In the genomic region with DNA sequence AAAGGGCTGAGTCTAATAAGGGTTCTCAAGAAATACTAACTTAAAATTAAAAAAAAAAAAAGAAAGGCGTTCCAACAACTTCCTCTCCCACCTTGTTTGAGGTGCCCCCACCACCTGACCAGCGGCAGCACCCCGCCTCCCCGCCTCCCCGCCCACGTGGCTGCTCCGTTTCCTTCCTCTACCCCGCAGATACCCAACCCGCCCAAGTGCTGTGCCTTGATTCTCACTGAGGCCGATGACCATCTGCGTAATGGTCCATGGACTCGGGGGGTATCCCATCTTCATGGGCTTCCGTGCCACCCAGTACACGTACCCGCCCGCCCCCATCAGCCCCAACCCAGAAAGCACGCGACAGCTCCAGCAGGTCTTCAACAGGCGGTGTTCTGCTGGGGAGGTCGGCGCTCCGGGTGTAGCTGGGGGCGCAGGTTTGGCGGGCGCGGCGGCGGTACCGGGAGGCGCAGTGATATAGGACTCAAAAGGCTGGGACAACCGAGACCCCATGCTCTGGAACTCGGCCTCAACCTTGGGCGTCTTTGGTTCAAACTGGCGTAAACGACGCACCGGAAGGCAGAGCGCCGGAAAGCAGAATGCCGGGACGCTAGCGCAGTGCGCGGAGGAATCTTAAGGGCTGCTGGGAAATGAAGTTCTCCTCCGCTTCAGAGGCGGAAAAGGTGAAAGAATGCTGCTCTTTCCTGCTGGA, we compare ENCODE assay signal across 8 cellular contexts. TPM values are rescaled to one million over a fixed set of nuclear protein-coding genes. Genes with fewer than 3 reads are reported as not detected.
DNase-seq lines count a peak whose midpoint lies in the region; ATAC-seq, FAIRE-seq and TF ChIP-seq lines count a peak whose summit lies in the region.

A gene with protein sequence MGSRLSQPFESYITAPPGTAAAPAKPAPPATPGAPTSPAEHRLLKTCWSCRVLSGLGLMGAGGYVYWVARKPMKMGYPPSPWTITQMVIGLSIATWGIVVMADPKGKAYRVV (minus strand): TSS at position 545 of the 700 bp plus-strand sequence. CDS start 44 bp downstream, at position 501.

- ATAC-seq in GM19025 (IDR thresholded peaks at IDR 0.05; ENCODE audit: low read depth, unreplicated experiment) (peak; percentile 90), HG03354 (IDR thresholded peaks at IDR 0.05; ENCODE audit: poor library complexity, severe bottlenecking, unreplicated experiment) (peak; percentile 93), HepG2 (peak; percentile 98)

- peak within 1 kb of the TSS; percentile 93 for H2AFZ ChIP-seq in HepG2 (ENCODE audit: low read length)

- intact Hi-C loops in HepG2 (cut with micrococcal nuclease; ENCODE audit: unreplicated experiment): no loop called here

- peak within 1 kb of the TSS; percentile 77 for H3K4me2 ChIP-seq in HepG2 (ENCODE audit: low read depth, low read length)

- TF ChIP-seq EP300 in HepG2 (IDR thresholded peaks at IDR 0.05; ENCODE audit: low read depth in 2 of 2, low read length in 2 of 2) (no peak), HepG2 (CRISPR knock-in tag; IDR thresholded peaks at IDR 0.05; ENCODE audit: borderline replicate concordance) (no peak)

- peaks cover 18% of the 10 kb centered on the region for H3K4me1 ChIP-seq in HepG2 (ENCODE audit: insufficient read depth, low read length)

- in situ Hi-C loops in HepG2 (cut with HindIII; ENCODE audit: extremely low pct_ligation_motif_present, low pct_unique_long_range_greater_than_20kb): no loop called here

- POLR2A ChIA-PET in HepG2 (lab: Yijun Ruan, JAX): no interaction called here

- H3K36me3 ChIP-seq in HepG2 (replicated peaks in 1 of 2; ENCODE audit: control insufficient read depth in 1 of 2, insufficient read depth in 2 of 2, low read length in 2 of 2): peaks cover 0 to 7% of the 10 kb centered on the region in 2 experiments; a peak in 3 of 5 replicates

- 1% methylated on average over 38 of the region's 46 CpGs for WGBS in HepG2 (ENCODE audit: low lambda C conversion rate)

- peak; percentile 74 to 84 for TF ChIP-seq POLR2A in HepG2 (IDR thresholded peaks at IDR 0.05; ENCODE audit: insufficient read depth in 1 of 2, low read depth in 2 of 2, low read length in 2 of 2)

- H3K79me2 ChIP-seq in HepG2 (ENCODE audit: insufficient read depth, low read length): peaks cover 10% of the 10 kb centered on the region

- CTCF ChIA-PET in HepG2 (lab: Yijun Ruan, JAX; ENCODE audit: low intra/inter-chr PET ratio, low total read pairs): no interaction called here

- no peak for TF ChIP-seq CTCF in HepG2 (CRISPR knock-in tag; IDR thresholded peaks at IDR 0.05)

- H3K27me3 ChIP-seq in HepG2 (ENCODE audit: control insufficient read depth in 1 of 2, insufficient read depth in 2 of 2, low read length in 2 of 2): no peaks in the 10 kb centered on the region

- TF ChIP-seq RAD21 in HepG2 (CRISPR knock-in tag; IDR thresholded peaks at IDR 0.05): no peak

- BruUV-seq in HepG2 (replicated peaks; lab: Mats Ljungman, UMichigan): no TSS peak

- no peaks in the 10 kb centered on the region for H4K20me1 ChIP-seq in HepG2 (ENCODE audit: insufficient read depth, low read length)

- H3K9ac ChIP-seq in HepG2 (ENCODE audit: insufficient read depth, low read depth, low read length): peak within 1 kb of the TSS; percentile 73

- FAIRE-seq in HepG2 (lab: Jason Lieb, UNC): peak; percentile 77

- H3K4me3 ChIP-seq in HepG2 (replicated peaks in 1 of 3; ENCODE audit: insufficient read depth in 1 of 3, low read depth in 2 of 3, low read length in 3 of 3): peak within 1 kb of the TSS; percentile 85 to 86 (median 86)

- H3K27ac ChIP-seq in HepG2 (ENCODE audit: extremely low read length, insufficient read depth, low read length): peak within 1 kb of the TSS; percentile 60

- DNase-seq in AML-193 (lab: John Stamatoyannopoulos, UW) (peak; percentile 59 to 66), NCI-H510A (lab: John Stamatoyannopoulos, UW) (peak; percentile 44), dermis blood vessel endothelial cell (peak; percentile 89), HepG2 (ENCODE audit: low spot score) (peak; percentile 77)
- peak; percentile 68 for DNase-seq in activated CD4-positive, alpha-beta T cell treated with anti-CD3 and anti-CD28 coated beads, Interleukin-2, amount 50 U/mL, for 1 hour
- peak; percentile 76 for DNase-seq in stimulated activated CD4-positive, alpha-beta T cell treated with anti-CD3 and anti-CD28 coated beads, Interleukin-4, amount 100 ng/mL, for 1 hour

- no peaks in the 10 kb centered on the region for H3K9me3 ChIP-seq in HepG2 (ENCODE audit: low read length)

TF ChIP-seq in HepG2, 621 proteins besides CTCF, POLR2A, EP300 and RAD21 (continues in another document):
- TF ChIP-seq TEAD2 (CRISPR knock-in tag; IDR thresholded peaks at IDR 0.05) (no peak), ZNF232 (CRISPR knock-in tag; IDR thresholded peaks at IDR 0.05; ENCODE audit: borderline replicate concordance) (no peak), SIX1 (CRISPR knock-in tag; IDR thresholded peaks at IDR 0.05; ENCODE audit: borderline replicate concordance) (no peak), ZNF136 (CRISPR knock-in tag; IDR thresholded peaks at IDR 0.05; ENCODE audit: low read depth) (no peak), MTF1 (CRISPR knock-in tag; IDR thresholded peaks at IDR 0.05) (no peak), CHD2 (IDR thresholded peaks at IDR 0.05; ENCODE audit: low read depth, low read length) (peak; percentile 57; the same call in 1 of the 2 replicates), KDM1A (CRISPR knock-in tag; IDR thresholded peaks at IDR 0.05) (no peak), ZSCAN21 (CRISPR knock-in tag; IDR thresholded peaks at IDR 0.05; ENCODE audit: borderline replicate concordance) (no peak), ZMYM4 (CRISPR knock-in tag; IDR thresholded peaks at IDR 0.05) (peak; percentile 47; the same call in 1 of the 2 replicates), ZNF34 (CRISPR knock-in tag; IDR thresholded peaks at IDR 0.05; ENCODE audit: borderline replicate concordance) (peak; percentile 82; the same call in 1 of the 2 replicates), ZNF3 (CRISPR knock-in tag; IDR thresholded peaks at IDR 0.05) (no peak), ZNF713 (CRISPR knock-in tag; IDR thresholded peaks at IDR 0.05) (no peak), ZBTB21 (CRISPR knock-in tag; IDR thresholded peaks at IDR 0.05) (no peak), ZNF329 (CRISPR knock-in tag; IDR thresholded peaks at IDR 0.05; ENCODE audit: low read depth) (no peak), TCF7 (IDR thresholded peaks at IDR 0.05; ENCODE audit: low read depth) (no peak), ARID2 (CRISPR knock-in tag; IDR thresholded peaks at IDR 0.05; ENCODE audit: borderline replicate concordance) (no peak), PHF8 (CRISPR knock-in tag; IDR thresholded peaks at IDR 0.05) (peak; percentile 90)
- TF ChIP-seq, protein P1, sequence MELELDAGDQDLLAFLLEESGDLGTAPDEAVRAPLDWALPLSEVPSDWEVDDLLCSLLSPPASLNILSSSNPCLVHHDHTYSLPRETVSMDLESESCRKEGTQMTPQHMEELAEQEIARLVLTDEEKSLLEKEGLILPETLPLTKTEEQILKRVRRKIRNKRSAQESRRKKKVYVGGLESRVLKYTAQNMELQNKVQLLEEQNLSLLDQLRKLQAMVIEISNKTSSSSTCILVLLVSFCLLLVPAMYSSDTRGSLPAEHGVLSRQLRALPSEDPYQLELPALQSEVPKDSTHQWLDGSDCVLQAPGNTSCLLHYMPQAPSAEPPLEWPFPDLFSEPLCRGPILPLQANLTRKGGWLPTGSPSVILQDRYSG (CRISPR knock-in tag; IDR thresholded peaks at IDR 0.05): no peak
- TF ChIP-seq, protein P2, sequence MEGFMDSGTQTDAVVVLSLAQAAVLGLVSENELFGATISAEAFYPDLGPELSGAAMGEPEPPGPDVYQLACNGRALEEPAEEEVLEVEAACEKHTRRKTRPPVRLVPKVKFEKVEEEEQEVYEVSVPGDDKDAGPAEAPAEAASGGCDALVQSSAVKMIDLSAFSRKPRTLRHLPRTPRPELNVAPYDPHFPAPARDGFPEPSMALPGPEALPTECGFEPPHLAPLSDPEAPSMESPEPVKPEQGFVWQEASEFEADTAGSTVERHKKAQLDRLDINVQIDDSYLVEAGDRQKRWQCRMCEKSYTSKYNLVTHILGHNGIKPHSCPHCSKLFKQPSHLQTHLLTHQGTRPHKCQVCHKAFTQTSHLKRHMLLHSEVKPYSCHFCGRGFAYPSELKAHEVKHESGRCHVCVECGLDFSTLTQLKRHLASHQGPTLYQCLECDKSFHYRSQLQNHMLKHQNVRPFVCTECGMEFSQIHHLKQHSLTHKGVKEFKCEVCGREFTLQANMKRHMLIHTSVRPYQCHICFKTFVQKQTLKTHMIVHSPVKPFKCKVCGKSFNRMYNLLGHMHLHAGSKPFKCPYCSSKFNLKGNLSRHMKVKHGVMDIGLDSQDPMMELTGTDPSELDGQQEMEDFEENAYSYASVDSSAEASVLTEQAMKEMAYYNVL (CRISPR knock-in tag; IDR thresholded peaks at IDR 0.05; ENCODE audit: borderline replicate concordance): no peak; the same call in 1 of the 2 replicates

RNA-seq across cellular contexts. Expression of the gene that starts here (rescaled TPM):
- total RNA-seq in dermis blood vessel endothelial cell (5.3 and 8.7 TPM in 2 replicates), HepG2 (2016; rRNA removed; fragmentation: Illumina TruSeq; extraction: Trizol) (72.9 and 98.5 TPM in 2 replicates)
- 15.8 and 17.0 TPM in 2 replicates for total RNA-seq in HepG2 (2016; cell fraction: cytosol; rRNA removed; fragmentation: Illumina TruSeq; extraction: Trizol; ENCODE audit: low read depth)
- 74.7 and 108 TPM in 2 replicates for total RNA-seq in HepG2 (2016; cell fraction: insoluble cytoplasmic fraction; rRNA removed; fragmentation: Illumina TruSeq; extraction: Trizol)
- 28.9 and 34.9 TPM in 2 replicates for total RNA-seq in HepG2 (2016; cell fraction: membrane; rRNA removed; fragmentation: Illumina TruSeq; extraction: Trizol)
- 27.3 and 33.1 TPM in 2 replicates for total RNA-seq in HepG2 (2016; cell fraction: nucleus; rRNA removed; fragmentation: Illumina TruSeq; extraction: Trizol)
- 42.9 and 44.3 TPM in 2 replicates for polyA plus RNA-seq in HepG2 (2011; rRNA removed)
- polyA plus RNA-seq in HepG2 (2011; cell fraction: cytosol; rRNA removed): 11.1 and 15.4 TPM in 2 replicates
- polyA plus RNA-seq in HepG2 (2011; cell fraction: nucleus; rRNA removed): 7.1 and 9.1 TPM in 2 replicates
- 48.3 and 52.6 TPM in 2 replicates for polyA plus RNA-seq in HepG2 (2012)
- 16.1 and 19.8 TPM in 2 replicates for polyA plus RNA-seq in HepG2 (2016; cell fraction: cytosol; fragmentation: Illumina TruSeq; extraction: Trizol; ENCODE audit: low read depth)
- 76.6 and 86.3 TPM in 2 replicates for polyA plus RNA-seq in HepG2 (2016; cell fraction: insoluble cytoplasmic fraction; fragmentation: Illumina TruSeq; extraction: Trizol; ENCODE audit: low read depth)
- polyA plus RNA-seq in HepG2 (2016; cell fraction: membrane; fragmentation: Illumina TruSeq; extraction: Trizol; ENCODE audit: low read depth): 22.6 and 23.6 TPM in 2 replicates
- polyA plus RNA-seq in HepG2 (2016; cell fraction: nucleus; fragmentation: Illumina TruSeq; extraction: Trizol; ENCODE audit: insufficient read depth, low read depth): 40.0 and 44.8 TPM in 2 replicates
- 11.3 and 19.8 TPM in 2 replicates for polyA minus RNA-seq in HepG2 (2011; rRNA and poly(A)+ RNA removed; ENCODE audit: low replicate concordance)
- polyA minus RNA-seq in HepG2 (2011; cell fraction: cytosol; rRNA and poly(A)+ RNA removed): 11.5 and 15.9 TPM in 2 replicates
- polyA minus RNA-seq in HepG2 (2011; cell fraction: nucleus; rRNA and poly(A)+ RNA removed): 11.6 and 12.6 TPM in 2 replicates

Comparison
In these comparisons a context has a peak if more than half of its experiments do, and no peak if none do; other contexts are left out.
1. Peak in every context shown above with its lines: DNase-seq, ATAC-seq, H3K4me3 ChIP-seq and H3K27ac ChIP-seq.